In the genomic region with DNA sequence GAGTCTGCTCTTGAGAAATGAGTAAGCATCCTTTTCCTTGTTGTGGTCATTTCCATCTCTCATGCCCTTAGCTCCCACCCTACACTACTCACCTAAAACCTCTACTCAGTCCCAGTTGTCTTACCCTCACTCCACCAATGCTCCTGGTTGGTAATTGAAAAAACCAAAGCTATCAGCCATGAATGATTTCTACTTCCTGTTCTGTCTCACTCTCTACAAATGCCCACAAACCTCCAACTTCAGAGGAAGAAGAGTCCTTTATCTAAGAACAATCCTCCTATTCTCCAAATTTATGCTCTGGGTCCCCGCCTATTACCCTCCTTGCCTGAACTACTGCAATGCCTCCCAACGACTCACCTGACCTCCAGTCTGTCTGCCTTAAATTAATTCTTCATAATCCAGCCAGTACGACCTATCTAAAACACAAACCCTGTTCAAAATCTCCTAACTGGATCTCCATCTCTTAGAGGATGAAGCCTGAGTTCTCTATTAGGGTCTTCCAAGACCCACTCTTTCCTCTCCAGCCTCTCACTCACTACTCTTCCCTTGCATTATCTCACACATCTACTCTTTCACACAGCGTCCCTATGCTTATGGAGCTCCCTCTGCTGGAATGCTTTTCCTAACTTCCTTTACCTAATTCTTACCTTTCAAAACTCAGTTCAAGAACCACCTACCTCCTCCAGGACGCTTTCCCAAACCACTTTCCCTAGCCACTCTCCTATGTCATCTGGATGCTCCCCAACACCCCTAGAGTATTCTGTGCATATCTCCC, we compare ENCODE assay signal across 8 cellular contexts. TPM values are rescaled to one million over a fixed set of nuclear protein-coding genes. Genes with fewer than 3 reads are reported as not detected.
DNase-seq lines count a peak whose midpoint lies in the region; ATAC-seq and TF ChIP-seq lines count a peak whose summit lies in the region.

No MANE protein-coding gene starts in this region.

- no peaks in the 10 kb centered on the region for H3K27me3 Mint-ChIP-seq in CD8-positive, alpha-beta memory T cell

- H4K20me1 ChIP-seq in SU-DHL-6 (ENCODE audit: low read depth, low read length) = no peaks in the 10 kb centered on the region

- H3K36me3 Mint-ChIP-seq in CD8-positive, alpha-beta memory T cell = peaks cover 5 to 63% (median 13%) of the 10 kb centered on the region in 3 donors

- H3K4me3 ChIP-seq in CD8-positive, alpha-beta memory T cell (ENCODE audit: low read length) = no peak overlapping the region
- H3K4me3 ChIP-seq in SU-DHL-6 (ENCODE audit: insufficient read depth, low read length, poor library complexity, severe bottlenecking) (no peak overlapping the region), fibroblast of the aortic adventitia (ENCODE audit: low read depth, low read length) (no peak overlapping the region), stomach (no peak overlapping the region)

- peak overlapping the region in 7 of 8 donors; percentile 50 to 97 (median 86) for H3K27ac Mint-ChIP-seq in CD8-positive, alpha-beta memory T cell

- no peaks in the 10 kb centered on the region for H3K9me3 Mint-ChIP-seq in CD8-positive, alpha-beta memory T cell

- DNase-seq in CD8-positive, alpha-beta memory T cell = no peak
- DNase-seq in fibroblast of the aortic adventitia (ENCODE audit: low read depth) (peak; percentile 27), stomach (no peak), nucleus accumbens (lab: John Stamatoyannopoulos, UW) (no peak)

- peaks cover 41 to 57% (median 54%) of the 10 kb centered on the region in 3 donors for H3K4me1 Mint-ChIP-seq in CD8-positive, alpha-beta memory T cell

- CTCF ChIA-PET in CD8-positive, alpha-beta memory T cell (lab: Charles Lee) = interaction anchor here (0.7 to 10.5 kb wide), 13 partner anchors 12 to 190 kb away, joined by 3 to 151 read pairs (median 6); a partner anchor contains a TSS

- peaks cover 19% of the 10 kb centered on the region for H3K79me2 ChIP-seq in SU-DHL-6 (ENCODE audit: insufficient read depth, low read length)

- intact Hi-C loops in stomach (cut with DNase I; ENCODE audit: low total_unique reads) = loop anchor here (10.0 kb wide), 1 partner anchor 53 kb away; a partner anchor contains a TSS

- no peak for TF ChIP-seq CTCF in SU-DHL-6 (IDR thresholded peaks at IDR 0.05; ENCODE audit: insufficient read depth, low read length, poor library complexity, severe bottlenecking)
- TF ChIP-seq CTCF in fibroblast of the aortic adventitia (IDR thresholded peaks at IDR 0.05; ENCODE audit: insufficient read depth, low read length) = peak; percentile 41
- TF ChIP-seq CTCF in stomach (IDR thresholded peaks at IDR 0.05) = peak in 3 of 7 experiments; percentile 0 to 57 (median 40)

- POLR2A ChIA-PET in CD8-positive, alpha-beta memory T cell (lab: Charles Lee) = interaction anchor here (0.5 to 4.4 kb wide), 3 partner anchors 32 to 134 kb away, joined by 3 to 30 read pairs (median 4); a partner anchor contains a TSS

- WGBS in stomach, 5 donors = 36 to 46% (median 43%) methylated on average over 5 of the region's 5 CpGs

- H3K9me2 ChIP-seq in SU-DHL-6 (replicated peaks; ENCODE audit: insufficient read depth, low read length) = no peaks in the 10 kb centered on the region

- no peak for TF ChIP-seq POLR2A in stomach (IDR thresholded peaks at IDR 0.05)

- no peak for TF ChIP-seq EP300 in stomach (IDR thresholded peaks at IDR 0.05)

- H2AFZ ChIP-seq in SU-DHL-6 (ENCODE audit: low read depth, low read length, severe bottlenecking) = no peak overlapping the region

- ATAC-seq in GM18907 (IDR thresholded peaks at IDR 0.05; ENCODE audit: unreplicated experiment) = peak; percentile 36
- ATAC-seq in HG03457 (IDR thresholded peaks at IDR 0.05; ENCODE audit: unreplicated experiment) = peak; percentile 24
- no peak for ATAC-seq in GM18519 (IDR thresholded peaks at IDR 0.05; ENCODE audit: low FRiP score, unreplicated experiment)

- H3K9me3 ChIP-seq in CD8-positive, alpha-beta memory T cell (ENCODE audit: low read length) = no peaks in the 10 kb centered on the region
- no peaks in the 10 kb centered on the region for H3K9me3 ChIP-seq in SU-DHL-6 (ENCODE audit: insufficient read depth, low read length)
- no peaks in the 10 kb centered on the region for H3K9me3 ChIP-seq in stomach

- H3K4me2 ChIP-seq in SU-DHL-6 (ENCODE audit: low read depth, low read length, poor library complexity, severe bottlenecking) = peak overlapping the region; percentile 17

- H3F3A ChIP-seq in SU-DHL-6 (ENCODE audit: insufficient read depth) = peaks cover 14% of the 10 kb centered on the region

- peaks cover 47% of the 10 kb centered on the region for H3K4me1 ChIP-seq in CD8-positive, alpha-beta memory T cell (ENCODE audit: insufficient read depth, low read length)
- H3K4me1 ChIP-seq in stomach = peaks cover 20 to 56% (median 46%) of the 10 kb centered on the region in 4 donors

- H3K4me3 Mint-ChIP-seq in CD8-positive, alpha-beta memory T cell = peak overlapping the region in 1 of 7 donors; percentile 61

- H3K27ac ChIP-seq in CD8-positive, alpha-beta memory T cell (ENCODE audit: low read depth, low read length) = no peak overlapping the region
- H3K27ac ChIP-seq in SU-DHL-6 (ENCODE audit: low read depth, low read length) = peak overlapping the region; percentile 25; the same call in 1 of the 2 replicates
- peak overlapping the region in 3 of 5 donors; percentile 12 to 42 (median 34) for H3K27ac ChIP-seq in stomach

- H3K27me3 ChIP-seq in CD8-positive, alpha-beta memory T cell (ENCODE audit: insufficient read depth, low read length, poor library complexity, severe bottlenecking) = no peaks in the 10 kb centered on the region
- H3K27me3 ChIP-seq in SU-DHL-6 (ENCODE audit: low read length) (no peaks in the 10 kb centered on the region), stomach (no peaks in the 10 kb centered on the region)

- peaks cover 28% of the 10 kb centered on the region for H3K36me3 ChIP-seq in CD8-positive, alpha-beta memory T cell (ENCODE audit: insufficient read depth, low read length)
- H3K36me3 ChIP-seq in SU-DHL-6 (ENCODE audit: low read length) (peaks cover 2% of the 10 kb centered on the region; the same call in 1 of the 2 replicates), stomach (peaks cover 19 to 53% (median 46%) of the 10 kb centered on the region in 4 donors)

- no peak overlapping the region for H3K9ac ChIP-seq in SU-DHL-6 (ENCODE audit: low read length)

RNA-seq across cellular contexts. Expression of a gene that starts 2.2 kb away (rescaled TPM):
- 1 to 10 TPM; 9.3 to 9.8 TPM for total RNA-seq in CD8-positive, alpha-beta memory T cell
- polyA plus RNA-seq in CD8-positive, alpha-beta memory T cell = 34.8 TPM
- total RNA-seq in fibroblast of the aortic adventitia (ENCODE audit: low replicate concordance) (8.7 and 20.7 TPM in 2 replicates), stomach (10 to 100 TPM in 3 of 5 donors, 1 to 10 TPM in 2; 5.3 to 71.9 (median 17.4) TPM)
- 10 to 100 TPM; 20.1 to 52.1 (median 30.1) TPM for polyA plus RNA-seq in stomach

RNA-seq across cellular contexts. Expression of a gene that starts 2.3 kb away (rescaled TPM):
- total RNA-seq in CD8-positive, alpha-beta memory T cell = 10 to 100 TPM; 44.1 to 47.1 TPM
- 2.1 TPM for polyA plus RNA-seq in CD8-positive, alpha-beta memory T cell
- total RNA-seq in fibroblast of the aortic adventitia (ENCODE audit: low replicate concordance) (16.4 and 19.6 TPM in 2 replicates), stomach (10 to 100 TPM in 4 of 5 donors, 1 to 10 TPM in 1; 5.4 to 25.7 (median 12.8) TPM)
- 10 to 100 TPM in 1 of 3 donors, 1 to 10 TPM in 2; 6.5 to 11.8 (median 8.4) TPM for polyA plus RNA-seq in stomach

RNA-seq across cellular contexts. Expression of a gene that starts 10.4 kb away (rescaled TPM):
- 10 to 100 TPM; 12.4 to 12.7 TPM for total RNA-seq in CD8-positive, alpha-beta memory T cell
- polyA plus RNA-seq in CD8-positive, alpha-beta memory T cell = 27.5 TPM
- 1.9 and 4.2 TPM in 2 replicates for total RNA-seq in fibroblast of the aortic adventitia (ENCODE audit: low replicate concordance)
- 10 to 100 TPM in 2 of 5 donors, 1 to 10 TPM in 3; 5.0 to 11.2 (median 6.4) TPM for total RNA-seq in stomach
- 10 to 100 TPM in 1 of 3 donors, 1 to 10 TPM in 2; 6.0 to 14.2 (median 6.0) TPM for polyA plus RNA-seq in stomach

RNA-seq across cellular contexts. Expression of a gene that starts 12.6 kb away (rescaled TPM):
- total RNA-seq in CD8-positive, alpha-beta memory T cell = 1 to 10 TPM; 8.3 to 8.7 TPM
- 2.6 TPM for polyA plus RNA-seq in CD8-positive, alpha-beta memory T cell
- total RNA-seq in fibroblast of the aortic adventitia (ENCODE audit: low replicate concordance) = 3.5 and 18.6 TPM in 2 replicates
- 10 to 100 TPM in 3 of 5 donors, 1 to 10 TPM in 1, not detected in 1; 9.9 to 71.5 (median 24.5) TPM for total RNA-seq in stomach
- polyA plus RNA-seq in stomach = 1 to 10 TPM in 1 of 3 donors, under 1 TPM in 1, not detected in 1; 0.25 to 6.0 TPM

RNA-seq across cellular contexts. Expression of a gene that starts 13.9 kb away (rescaled TPM):
- total RNA-seq in CD8-positive, alpha-beta memory T cell = 10 to 100 TPM in 1 of 2 experiments, 1 to 10 TPM in 1; 9.8 to 12.3 TPM
- 10.3 TPM for polyA plus RNA-seq in CD8-positive, alpha-beta memory T cell
- total RNA-seq in fibroblast of the aortic adventitia (ENCODE audit: low replicate concordance) (0.98 and 1.5 TPM in 2 replicates), stomach (10 to 100 TPM in 3 of 5 donors, 1 to 10 TPM in 1, not detected in 1; 3.3 to 92.8 (median 24.6) TPM)
- 10 to 100 TPM in 1 of 3 donors, 1 to 10 TPM in 2; 1.4 to 67.2 (median 4.1) TPM for polyA plus RNA-seq in stomach
